In the genomic region with DNA sequence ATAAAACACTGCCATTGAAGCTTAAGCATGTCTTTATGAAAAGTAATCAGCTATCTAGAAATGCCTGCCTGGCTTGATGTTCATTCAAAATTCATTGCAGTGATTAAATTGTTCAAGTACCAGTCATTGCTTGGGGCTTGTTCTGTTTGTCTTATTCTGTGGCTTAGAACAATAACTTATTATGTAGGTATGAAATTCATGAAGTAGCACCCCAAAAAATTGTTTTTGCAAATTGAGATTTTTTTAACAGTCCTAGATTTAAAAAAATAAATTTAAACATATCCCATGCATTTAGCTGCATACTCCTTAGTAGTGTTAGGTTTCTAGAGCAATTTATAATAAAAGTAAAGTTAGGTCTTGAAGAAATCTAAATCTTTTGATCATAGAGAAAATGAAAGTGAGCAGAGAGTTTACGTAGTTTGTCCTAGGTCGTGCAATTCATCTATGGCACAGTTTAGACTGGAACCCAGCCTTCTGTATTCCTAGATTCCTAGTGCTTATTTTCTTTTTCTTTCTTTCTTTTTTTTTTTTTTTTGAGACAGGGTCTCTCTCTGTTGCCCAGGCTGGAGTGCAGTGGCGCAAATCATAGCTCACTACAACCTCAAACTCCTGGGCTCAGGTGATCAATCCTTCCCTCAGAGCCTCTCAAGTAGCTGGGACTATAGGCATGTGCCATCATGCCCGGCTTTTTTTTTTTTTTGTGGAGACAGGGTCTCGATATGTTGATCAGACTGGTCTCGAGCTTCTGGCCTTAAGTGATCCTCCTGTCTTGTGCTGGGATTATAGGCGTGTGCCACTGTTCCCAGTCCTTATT, we compare ENCODE assay signal across 1 cellular context.
TF ChIP-seq lines count a peak whose summit lies in the region.

No MANE protein-coding gene starts in this region.

TF ChIP-seq in SK-N-SH, 30 proteins besides CTCF, POLR2A, EP300 and RAD21 (continued from another document):
- TF ChIP-seq, protein P1, sequence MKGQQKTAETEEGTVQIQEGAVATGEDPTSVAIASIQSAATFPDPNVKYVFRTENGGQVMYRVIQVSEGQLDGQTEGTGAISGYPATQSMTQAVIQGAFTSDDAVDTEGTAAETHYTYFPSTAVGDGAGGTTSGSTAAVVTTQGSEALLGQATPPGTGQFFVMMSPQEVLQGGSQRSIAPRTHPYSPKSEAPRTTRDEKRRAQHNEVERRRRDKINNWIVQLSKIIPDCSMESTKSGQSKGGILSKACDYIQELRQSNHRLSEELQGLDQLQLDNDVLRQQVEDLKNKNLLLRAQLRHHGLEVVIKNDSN (IDR thresholded peaks at IDR 0.05; ENCODE audit: borderline replicate concordance, low read depth): no peak
- TF ChIP-seq, protein P2, sequence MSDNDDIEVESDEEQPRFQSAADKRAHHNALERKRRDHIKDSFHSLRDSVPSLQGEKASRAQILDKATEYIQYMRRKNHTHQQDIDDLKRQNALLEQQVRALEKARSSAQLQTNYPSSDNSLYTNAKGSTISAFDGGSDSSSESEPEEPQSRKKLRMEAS (IDR thresholded peaks at IDR 0.05; ENCODE audit: low read depth): no peak
- TF ChIP-seq ELF1 (IDR thresholded peaks at IDR 0.05) (no peak), GABPA (IDR thresholded peaks at IDR 0.05; ENCODE audit: low read depth) (no peak), FOXJ3 (CRISPR knock-in tag; IDR thresholded peaks at IDR 0.05) (no peak)
